ENCODE assay signal across 8 cellular contexts in the genomic region with DNA sequence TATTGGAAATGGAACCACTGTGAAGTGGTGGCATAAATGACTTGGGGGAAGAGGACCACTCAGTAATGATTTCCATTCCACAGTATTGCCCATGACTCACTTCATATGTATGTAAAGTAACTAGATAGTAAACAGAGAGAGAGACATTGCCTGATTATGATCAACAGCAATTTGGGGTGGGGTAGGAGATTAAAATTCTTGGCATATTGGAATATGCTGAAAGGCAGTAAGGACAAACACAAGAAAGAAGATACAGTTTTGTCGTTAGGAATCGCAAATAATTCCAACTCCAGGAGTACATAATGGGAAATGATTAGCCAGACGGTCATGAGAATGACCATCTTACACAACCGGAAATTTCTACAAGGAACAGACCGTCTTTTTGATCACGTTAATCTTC. TPM values are rescaled to one million over a fixed set of nuclear protein-coding genes. Genes with fewer than 3 reads are reported as not detected.
A peak's percentile ranks its signal among the peaks of the same experiment; 100 is the strongest.
DNase-seq lines count a peak whose midpoint lies in the region; ATAC-seq and TF ChIP-seq lines count a peak whose summit lies in the region.

No MANE protein-coding gene starts in this region.

- H3K4me1 ChIP-seq in right lobe of liver: peaks cover 0 to 30% (median 8%) of the 10 kb centered on the region in 4 donors

- H3K27me3 ChIP-seq in right lobe of liver: no peaks in the 10 kb centered on the region

- peaks cover 58% of the 10 kb centered on the region for H3K4me1 Mint-ChIP-seq in activated T-helper 1 cell treated with anti-CD3 and anti-CD28 coated beads, Interleukin-12 subunit alpha, Interleukin-12 subunit beta, Interleukin-2, Interleukin-4 antibody, amounts not matched to agents 30 ng/mL and 10 ng/mL and 1 ng/mL, durations not matched to agents 14 hours and 24 hours and 36 hours (ENCODE audit: low read depth)

- intact Hi-C loops in activated T-helper 1 cell treated with anti-CD3 and anti-CD28 coated beads, Interleukin-12 subunit alpha, Interleukin-12 subunit beta, Interleukin-2, Interleukin-4 antibody, amounts not matched to agents 30 ng/mL and 10 ng/mL and 1 ng/mL, durations not matched to agents 14 hours and 24 hours and 36 hours (cut with micrococcal nuclease): loop anchor here (1.0 to 10.0 kb wide), 10 partner anchors 22 to 1566 kb away; a partner anchor contains a TSS
- intact Hi-C loops in right lobe of liver (cut with DNase I): no loop called here

- H3K9me3 Mint-ChIP-seq in activated T-helper 1 cell treated with anti-CD3 and anti-CD28 coated beads, Interleukin-12 subunit alpha, Interleukin-12 subunit beta, Interleukin-2, Interleukin-4 antibody, amounts not matched to agents 30 ng/mL and 10 ng/mL and 1 ng/mL, durations not matched to agents 14 hours and 24 hours and 36 hours: peaks cover 10% of the 10 kb centered on the region

- no peak for TF ChIP-seq POLR2A in right lobe of liver (IDR thresholded peaks at IDR 0.05)

- H3K36me3 ChIP-seq in right lobe of liver: no peaks in the 10 kb centered on the region

- H3K27ac Mint-ChIP-seq in activated T-helper 1 cell treated with anti-CD3 and anti-CD28 coated beads, Interleukin-12 subunit alpha, Interleukin-12 subunit beta, Interleukin-2, Interleukin-4 antibody, amounts not matched to agents 30 ng/mL and 10 ng/mL and 1 ng/mL, durations not matched to agents 14 hours and 24 hours and 36 hours: peak overlapping the region; percentile 98

- no peak for TF ChIP-seq CTCF in right lobe of liver (IDR thresholded peaks at IDR 0.05)

- no peaks in the 10 kb centered on the region for H3K27me3 Mint-ChIP-seq in activated T-helper 1 cell treated with anti-CD3 and anti-CD28 coated beads, Interleukin-12 subunit alpha, Interleukin-12 subunit beta, Interleukin-2, Interleukin-4 antibody, amounts not matched to agents 30 ng/mL and 10 ng/mL and 1 ng/mL, durations not matched to agents 14 hours and 24 hours and 36 hours (ENCODE audit: insufficient read depth)

- H3K9me3 ChIP-seq in right lobe of liver: no peaks in the 10 kb centered on the region

- DNase-seq in stimulated activated CD4-positive, alpha-beta T cell treated with anti-CD3 and anti-CD28 coated beads, Interleukin-4, amount 100 ng/mL, for 24 hours: peak; percentile 8
- no peak for DNase-seq in stimulated activated CD4-positive, alpha-beta T cell treated with anti-CD3 and anti-CD28 coated beads, Interleukin-2, amount 100 ng/mL, for 48 hours
- no peak for DNase-seq in activated T-helper 1 cell treated with anti-CD3 and anti-CD28 coated beads, Interleukin-12 subunit alpha, Interleukin-12 subunit beta, Interleukin-2, Interleukin-4 antibody, amounts not matched to agents 30 ng/mL and 10 ng/mL and 1 ng/mL, durations not matched to agents 14 hours and 24 hours and 36 hours (ENCODE audit: low spot score)
- no peak for DNase-seq in right lobe of liver
- no peak for DNase-seq in mesenteric fat pad (ENCODE audit: low spot score)
- DNase-seq in pons (ENCODE audit: low spot score): no peak
- DNase-seq in UCSD-AML1 (lab: John Stamatoyannopoulos, UW; ENCODE audit: unreplicated experiment): no peak
- no peak for DNase-seq in T-helper 9 cell

- peak overlapping the region; percentile 65 for H3K4me3 Mint-ChIP-seq in activated T-helper 1 cell treated with anti-CD3 and anti-CD28 coated beads, Interleukin-12 subunit alpha, Interleukin-12 subunit beta, Interleukin-2, Interleukin-4 antibody, amounts not matched to agents 30 ng/mL and 10 ng/mL and 1 ng/mL, durations not matched to agents 14 hours and 24 hours and 36 hours

- peaks cover 24% of the 10 kb centered on the region for H3K36me3 Mint-ChIP-seq in activated T-helper 1 cell treated with anti-CD3 and anti-CD28 coated beads, Interleukin-12 subunit alpha, Interleukin-12 subunit beta, Interleukin-2, Interleukin-4 antibody, amounts not matched to agents 30 ng/mL and 10 ng/mL and 1 ng/mL, durations not matched to agents 14 hours and 24 hours and 36 hours (ENCODE audit: low read depth)

- no peak overlapping the region for H3K4me3 ChIP-seq in right lobe of liver

- WGBS in right lobe of liver (ENCODE audit: insufficient coverage, low coverage, low lambda C conversion rate, missing lambda C conversion rate): 32% methylated on average over 6 of the region's 6 CpGs

- peak overlapping the region in 2 of 3 donors; percentile 71 to 79 for H3K27ac ChIP-seq in right lobe of liver

- ATAC-seq in right lobe of liver: no peak

RNA-seq across cellular contexts. Expression of a gene that starts 1.5 kb away (rescaled TPM):
- total RNA-seq in activated T-helper 1 cell treated with anti-CD3 and anti-CD28 coated beads, Interleukin-12 subunit alpha, Interleukin-12 subunit beta, Interleukin-2, Interleukin-4 antibody, amounts not matched to agents 30 ng/mL and 10 ng/mL and 1 ng/mL, durations not matched to agents 14 hours and 24 hours and 36 hours: 216 and 218 TPM in 2 replicates
- 100 to 1,000 TPM in 2 of 6 experiments, 10 to 100 TPM in 4; 27.9 to 341 (median 62.0) TPM for total RNA-seq in right lobe of liver
- total RNA-seq in mesenteric fat pad: 33.7 TPM
